ENCODE assay signal across 14 cellular contexts in genomic region chr22:38452373-38453064, GRCh38. TPM values are rescaled to one million over a fixed set of nuclear protein-coding genes. Genes with fewer than 3 reads are reported as not detected.
DNase-seq lines count a peak whose midpoint lies in the region; ATAC-seq, FAIRE-seq and TF ChIP-seq lines count a peak whose summit lies in the region.
"Had no signal": no experiment of that assay in that cellular context is flagged by ENCODE, and none has a peak within 500 bp of the region (broad histone marks: within the 10 kb centered on the region; RNA-seq: fewer than 3 reads in every experiment).

No MANE protein-coding gene starts in this region.

- peak; percentile 49 for ATAC-seq in Right ventricle myocardium inferior
- ATAC-seq in pancreas: peak in 3 of 4 donors; percentile 26 to 31 (median 28)

- intact Hi-C loops in Right ventricle myocardium inferior (cut with DNase I): no loop called here
- intact Hi-C loops in pancreas (cut with DNase I): no loop called here

- DNase-seq in GM03348 (ENCODE audit: low spot score): peak; percentile 55
- peak; percentile 46 for DNase-seq in WERI-Rb-1
- DNase-seq in Right ventricle myocardium inferior (ENCODE audit: missing footprints): peak; percentile 81
- no peak for DNase-seq in pancreas
- no peak for DNase-seq in central memory CD4-positive, alpha-beta T cell
- no peak for DNase-seq in NCI-H2196 (lab: John Stamatoyannopoulos, UW; ENCODE audit: unreplicated experiment)
- DNase-seq in stimulated activated CD4-positive, alpha-beta T cell treated with anti-CD3 and anti-CD28 coated beads, Interleukin-4, amount 100 ng/mL, for 1 hour: no peak
- DNase-seq in NCI-H345 (lab: John Stamatoyannopoulos, UW): no peak
- DNase-seq: NCI-H510A treated with DMSO at 0.1 percent for 48 hours; SJCRH30; stimulated activated naive CD4-positive, alpha-beta T cell treated with Interleukin-2 at 50 U/mL for 16 hours had no signal

- H3K27me3 ChIP-seq in WERI-Rb-1 (ENCODE audit: insufficient read depth, low read depth, severe bottlenecking): no peaks in the 10 kb centered on the region
- H3K27me3 ChIP-seq in pancreas: no peaks in the 10 kb centered on the region

- peak overlapping the region; percentile 78 for H3K27ac ChIP-seq in WERI-Rb-1
- no peak overlapping the region for H3K27ac ChIP-seq in pancreas
- H3K27ac ChIP-seq: SJCRH30 had no signal

- H3K9me3 ChIP-seq in WERI-Rb-1 (ENCODE audit: severe bottlenecking): no peaks in the 10 kb centered on the region
- no peaks in the 10 kb centered on the region for H3K9me3 ChIP-seq in pancreas
- H3K9me3 ChIP-seq: SJCRH30 had no signal

- H3K4me3 ChIP-seq in WERI-Rb-1 (ENCODE audit: low read depth, low read length) (no peak overlapping the region), pancreas (no peak overlapping the region)
- H3K4me3 ChIP-seq: SJCRH30 had no signal

- TF ChIP-seq CTCF in WERI-Rb-1 (IDR thresholded peaks at IDR 0.05; ENCODE audit: low read depth, low read length): no peak
- TF ChIP-seq CTCF in pancreas (IDR thresholded peaks at IDR 0.05): no peak

- no peak for FAIRE-seq in pancreas (lab: Jason Lieb, UNC)

- H3K4me1 ChIP-seq in pancreas: no peaks in the 10 kb centered on the region
- H3K4me1 ChIP-seq: SJCRH30 had no signal

- WGBS in pancreas, 2 donors: 34 to 40% methylated on average over 21 to 25 of the region's 25 CpGs

- H3K36me3 ChIP-seq in WERI-Rb-1: no peaks in the 10 kb centered on the region; the same call in 1 of the 2 replicates
- H3K36me3 ChIP-seq in pancreas: no peaks in the 10 kb centered on the region
- H3K36me3 ChIP-seq: SJCRH30 had no signal

RNA-seq across cellular contexts. Expression of gene KCNJ4, which starts 2.5 kb away (rescaled TPM):
- 16.0 TPM for total RNA-seq in Right ventricle myocardium inferior
- total RNA-seq in pancreas: not detected
- polyA plus RNA-seq in pancreas: not detected
- total RNA-seq: glomerular endothelial cell, lung microvascular endothelial cell had no signal
- polyA plus RNA-seq: CD14-positive monocyte had no signal

RNA-seq across cellular contexts. Expression of gene KDELR3, which starts 15.4 kb away (rescaled TPM):
- total RNA-seq in Right ventricle myocardium inferior: 4.4 TPM
- 10 to 100 TPM in 2 of 6 donors, 1 to 10 TPM in 4; 4.7 to 14.6 (median 8.2) TPM for total RNA-seq in pancreas
- polyA plus RNA-seq in pancreas: 1 to 10 TPM; 2.9 to 4.9 TPM
- polyA plus RNA-seq: CD14-positive monocyte had no signal

RNA-seq across cellular contexts. Expression of gene DDX17, which starts 53.6 kb away (rescaled TPM):
- total RNA-seq in Right ventricle myocardium inferior (195 TPM), pancreas (100 to 1,000 TPM; 167 to 331 (median 206) TPM)
- 100 to 1,000 TPM; 164 to 242 TPM for polyA plus RNA-seq in pancreas

Comparison
In these comparisons a context has a peak if more than half of its experiments do, and no peak if none do; other contexts are left out.
1. DNase-seq: peak in GM03348 (single experiment), WERI-Rb-1 (single experiment) and Right ventricle myocardium inferior (single experiment); none in pancreas (0 of 6), central memory CD4-positive, alpha-beta T cell (single experiment), NCI-H2196 (single experiment), stimulated activated CD4-positive, alpha-beta T cell treated with anti-CD3 and anti-CD28 coated beads, Interleukin-4, amount 100 ng/mL, for 1 hour (single experiment) and NCI-H345 (single experiment).
2. RNA of gene KCNJ4, which starts 2.5 kb away (total RNA-seq): 16.0 TPM in Right ventricle myocardium inferior (single experiment); not detected in pancreas; every median in the first group is over 10 times any median in the second.